Comparison of ENCODE assay signal across 18 cellular contexts in genomic region chr4:7427326-7428260, GRCh38. TPM values are rescaled to one million over a fixed set of nuclear protein-coding genes. Genes with fewer than 3 reads are reported as not detected.
DNase-seq lines count a peak whose midpoint lies in the region; ATAC-seq and TF ChIP-seq lines count a peak whose summit lies in the region.
"Had no signal": no experiment of that assay in that cellular context is flagged by ENCODE, and none has a peak within 500 bp of the region (broad histone marks: within the 10 kb centered on the region; RNA-seq: fewer than 3 reads in every experiment).

No MANE protein-coding gene starts in this region.

- TF ChIP-seq POLR2A in stomach (IDR thresholded peaks at IDR 0.05) = no peak

- H3K36me3 ChIP-seq in WERI-Rb-1 (no peaks in the 10 kb centered on the region; the same call in 1 of the 2 replicates), stomach (no peaks in the 10 kb centered on the region), brain microvascular endothelial cell (replicated peaks) (no peaks in the 10 kb centered on the region)
- H3K36me3 ChIP-seq: thoracic aorta had no signal

- WGBS in right cardiac atrium = 72% methylated on average over 26 of the region's 26 CpGs
- 70 to 81% (median 75%) methylated on average over 22 to 26 of the region's 26 CpGs for WGBS in stomach, 5 donors

- TF ChIP-seq CTCF in WERI-Rb-1 (IDR thresholded peaks at IDR 0.05; ENCODE audit: low read depth, low read length) (no peak), stomach (IDR thresholded peaks at IDR 0.05) (no peak), brain microvascular endothelial cell (IDR thresholded peaks at IDR 0.05; ENCODE audit: low read depth, low read length, missing control alignments) (no peak)

- in situ Hi-C loops in brain microvascular endothelial cell (cut with HindIII; ENCODE audit: low pct_ligation_motif_present, low sequenced_read_pairs) = no loop called here

- intact Hi-C loops in Right ventricle myocardium inferior (cut with DNase I) (no loop called here), right cardiac atrium (cut with DNase I) (no loop called here), stomach (cut with DNase I; ENCODE audit: low total_unique reads) (no loop called here)

- no peaks in the 10 kb centered on the region for H3K4me1 ChIP-seq in right cardiac atrium (ENCODE audit: control insufficient read depth, insufficient read depth, low read length)
- no peaks in the 10 kb centered on the region for H3K4me1 ChIP-seq in stomach

- H3K27me3 ChIP-seq in right cardiac atrium (ENCODE audit: control insufficient read depth, insufficient read depth) (no peaks in the 10 kb centered on the region), WERI-Rb-1 (ENCODE audit: insufficient read depth, low read depth, severe bottlenecking) (no peaks in the 10 kb centered on the region), stomach (peaks cover 0 to 9% (median 0%) of the 10 kb centered on the region in 3 donors), brain microvascular endothelial cell (replicated peaks) (no peaks in the 10 kb centered on the region)

- H3K9me3 ChIP-seq in right cardiac atrium (ENCODE audit: control insufficient read depth, low read length) (no peaks in the 10 kb centered on the region), WERI-Rb-1 (ENCODE audit: severe bottlenecking) (no peaks in the 10 kb centered on the region), stomach (no peaks in the 10 kb centered on the region)
- H3K9me3 ChIP-seq: thoracic aorta had no signal

- no peak overlapping the region for H3K27ac ChIP-seq in right cardiac atrium (ENCODE audit: low read length)
- no peak overlapping the region for H3K27ac ChIP-seq in WERI-Rb-1
- no peak overlapping the region for H3K27ac ChIP-seq in stomach
- H3K27ac ChIP-seq in brain microvascular endothelial cell = no peak overlapping the region
- H3K27ac ChIP-seq: thoracic aorta had no signal

- TF ChIP-seq EP300 in stomach (IDR thresholded peaks at IDR 0.05) = no peak

- ATAC-seq in Right ventricle myocardium inferior = no peak
- ATAC-seq in right cardiac atrium = no peak
- ATAC-seq in left lobe of liver = no peak
- no peak for ATAC-seq in GM19328 (IDR thresholded peaks at IDR 0.05; ENCODE audit: unreplicated experiment)

- DNase-seq in Right ventricle myocardium inferior (ENCODE audit: missing footprints) (peak; percentile 54), right cardiac atrium (no peak), WERI-Rb-1 (peak; percentile 4), left lobe of liver (ENCODE audit: low spot score) (peak; percentile 33), stomach (peak; percentile 21), SHP77 (lab: John Stamatoyannopoulos, UW) (no peak), brain microvascular endothelial cell (no peak)
- DNase-seq: activated CD4-positive, CD25-positive, alpha-beta regulatory T cell; GF-D8; naive B cell; NCI-H1436 treated with DMSO at 0.1 percent for 48 hours; NCI-H2227 treated with DMSO at 0.1 percent for 48 hours; stimulated activated CD4-positive, alpha-beta T cell treated with anti-CD3 and anti-CD28 coated beads, Interleukin-2, amount 100 ng/mL, for 24 hours had no signal

- H3K4me3 ChIP-seq in right cardiac atrium (ENCODE audit: low read length) (no peak overlapping the region), WERI-Rb-1 (ENCODE audit: low read depth, low read length) (no peak overlapping the region), stomach (no peak overlapping the region), brain microvascular endothelial cell (ENCODE audit: low read depth, low read length) (no peak overlapping the region)
- H3K4me3 ChIP-seq: thoracic aorta had no signal

RNA-seq across cellular contexts. Expression of gene PSAPL1, which starts 7.1 kb away (rescaled TPM):
- total RNA-seq in Right ventricle myocardium inferior (not detected), right cardiac atrium (not detected), left lobe of liver (not detected), stomach (10 to 100 TPM in 2 of 5 donors, under 1 TPM in 1, not detected in 2; 0.45 to 37.5 (median 14.8) TPM)
- polyA plus RNA-seq in right cardiac atrium (not detected), stomach (1 to 10 TPM in 2 of 3 donors, under 1 TPM in 1; 0.03 to 7.0 (median 4.3) TPM)
- total RNA-seq: fibroblast of villous mesenchyme, HT-29, RPMI7951 had no signal

Comparison
In these comparisons a context has a peak if more than half of its experiments do, and no peak if none do; other contexts are left out.
1. DNase-seq: peak in Right ventricle myocardium inferior (single experiment), WERI-Rb-1 (single experiment), left lobe of liver (single experiment) and stomach (single experiment); none in right cardiac atrium (0 of 3), SHP77 (0 of 2) and brain microvascular endothelial cell (single experiment).